9 cellular contexts compared by ENCODE assay signal in the genomic region with DNA sequence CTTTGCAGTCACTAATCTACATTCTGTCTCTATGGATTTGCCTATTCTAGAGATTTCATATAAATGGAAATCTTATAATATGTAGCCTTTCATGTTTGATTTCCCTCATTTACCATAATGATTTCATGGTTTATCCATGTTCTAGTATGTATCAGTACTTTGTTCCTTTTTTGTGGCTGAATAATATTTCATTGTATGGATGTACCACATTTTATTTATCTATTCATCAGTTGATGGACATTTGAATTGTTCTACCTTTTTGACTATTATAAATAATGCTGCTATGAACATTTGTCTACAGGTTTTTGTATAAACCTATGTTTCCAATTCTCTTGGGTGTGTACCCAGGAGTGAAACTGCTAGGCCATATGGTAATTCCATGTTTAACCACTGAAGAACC.
"Had no signal": no experiment of that assay in that cellular context is flagged by ENCODE, and none has a peak within 500 bp of the region (broad histone marks: within the 10 kb centered on the region; RNA-seq: fewer than 3 reads in every experiment).

No MANE protein-coding gene starts in this region.

- H2AFZ ChIP-seq: GM23248, GM23338 had no signal

- H3K9ac ChIP-seq: GM23248 had no signal

- H3K36me3 ChIP-seq: HAP-1 had no signal

- H3K9me3 Mint-ChIP-seq: HFFc6 had no signal

- H3K4me3 ChIP-seq: GM23248, GM23338, HAP-1 had no signal

- H3K27ac Mint-ChIP-seq: GM23338, H9, HFFc6 had no signal

- H3K9me3 ChIP-seq: HAP-1 had no signal

- H3K4me2 ChIP-seq: GM23338 had no signal

- H3K27ac ChIP-seq: GM23248 had no signal

- ATAC-seq: GM23338, HCT116 had no signal

- H3K4me3 Mint-ChIP-seq: GM23338, H9, HFFc6 had no signal

- DNase-seq: GM23248, GOT3, H7, H9, HCEC 1CT, HFFc6 had no signal
